Comparison of ENCODE assay signal across 19 cellular contexts in genomic region chr14:100530270-100531072, GRCh38. TPM values are rescaled to one million over a fixed set of nuclear protein-coding genes. Genes with fewer than 3 reads are reported as not detected.
DNase-seq lines count a peak whose midpoint lies in the region; ATAC-seq and TF ChIP-seq lines count a peak whose summit lies in the region.
"Had no signal": no experiment of that assay in that cellular context is flagged by ENCODE, and none has a peak within 500 bp of the region (broad histone marks: within the 10 kb centered on the region; RNA-seq: fewer than 3 reads in every experiment).

No MANE protein-coding gene starts in this region.

- DNase-seq in activated CD4-positive, alpha-beta T cell treated with anti-CD3 and anti-CD28 coated beads, Interleukin-2, amount 10 ng/mL, durations not matched to agents 24 days and 14 days = peak; percentile 52
- no peak for DNase-seq in activated CD4-positive, alpha-beta T cell treated with anti-CD3 and anti-CD28 coated beads for 36 hours
- DNase-seq in activated CD8-positive, alpha-beta memory T cell treated with anti-CD3 and anti-CD28 coated beads, Interleukin-2, amount 50 U/mL, for 48 hours = peak; percentile 43
- DNase-seq in omental fat pad (ENCODE audit: low spot score) (peak; percentile 6), DMS 273 (lab: John Stamatoyannopoulos, UW; ENCODE audit: unreplicated experiment) (no peak)
- DNase-seq: activated CD4-positive, alpha-beta T cell treated with anti-CD3 and anti-CD28 coated beads, Interleukin-2, amount 50 U/mL, for 1 hour; C1 segment of cervical spinal cord; hypothalamus; KG1; NCI-H1048; NCI-H2029 treated with DMSO at 0.1 percent for 48 hours; NCI-H524 treated with DMSO at 0.1 percent for 48 hours; OCI-M1; T-helper 9 cell had no signal

- ATAC-seq in activated CD4-positive, alpha-beta T cell treated with anti-CD3 and anti-CD28 coated beads for 36 hours = no peak
- ATAC-seq in omental fat pad (ENCODE audit: low FRiP score) (no peak), GM21576 (IDR thresholded peaks at IDR 0.05; ENCODE audit: unreplicated experiment) (no peak), GM18505 (IDR thresholded peaks at IDR 0.05; ENCODE audit: unreplicated experiment) (no peak)

- no peak overlapping the region for H3K9ac ChIP-seq in BLaER1

- POLR2A ChIA-PET in activated CD4-positive, alpha-beta T cell treated with anti-CD3 and anti-CD28 coated beads for 36 hours (lab: Charles Lee) = no interaction called here

- no peaks in the 10 kb centered on the region for H3K9me3 ChIP-seq in BLaER1
- H3K9me3 ChIP-seq: ovary had no signal

- peaks cover 14% of the 10 kb centered on the region for H3K36me3 ChIP-seq in BLaER1
- H3K36me3 ChIP-seq: ovary had no signal

- CTCF ChIA-PET in activated CD4-positive, alpha-beta T cell treated with anti-CD3 and anti-CD28 coated beads for 36 hours (lab: Charles Lee) = interaction anchor here (0.6 to 1.1 kb wide), 2 partner anchors 146 to 271 kb away, joined by 3 read pairs; no protein-coding TSS in a partner anchor

- TF ChIP-seq CTCF in omental fat pad (IDR thresholded peaks at IDR 0.05) = no peak

- H3K27ac Mint-ChIP-seq in activated CD4-positive, alpha-beta T cell treated with anti-CD3 and anti-CD28 coated beads, Interleukin-2, amount 10 ng/mL, durations not matched to agents 24 days and 14 days = no peak overlapping the region
- no peak overlapping the region for H3K27ac Mint-ChIP-seq in activated CD4-positive, alpha-beta T cell treated with anti-CD3 and anti-CD28 coated beads for 36 hours

- H4K20me1 ChIP-seq in BLaER1 = no peaks in the 10 kb centered on the region

- no peaks in the 10 kb centered on the region for H3K27me3 Mint-ChIP-seq in activated CD4-positive, alpha-beta T cell treated with anti-CD3 and anti-CD28 coated beads, Interleukin-2, amount 10 ng/mL, durations not matched to agents 24 days and 14 days
- H3K27me3 Mint-ChIP-seq in activated CD4-positive, alpha-beta T cell treated with anti-CD3 and anti-CD28 coated beads for 36 hours = no peaks in the 10 kb centered on the region

- intact Hi-C loops in activated CD4-positive, alpha-beta T cell treated with anti-CD3 and anti-CD28 coated beads, Interleukin-2, amount 10 ng/mL, durations not matched to agents 24 days and 14 days (cut with micrococcal nuclease) = no loop called here
- intact Hi-C loops in activated CD4-positive, alpha-beta T cell treated with anti-CD3 and anti-CD28 coated beads for 36 hours (cut with DNase I, micrococcal nuclease) = no loop called here

- no peak overlapping the region for H3K4me2 ChIP-seq in BLaER1

- H3K4me3 Mint-ChIP-seq in activated CD4-positive, alpha-beta T cell treated with anti-CD3 and anti-CD28 coated beads, Interleukin-2, amount 10 ng/mL, durations not matched to agents 24 days and 14 days = no peak overlapping the region
- no peak overlapping the region for H3K4me3 Mint-ChIP-seq in activated CD4-positive, alpha-beta T cell treated with anti-CD3 and anti-CD28 coated beads for 36 hours

- H3K27ac ChIP-seq in BLaER1 = peak overlapping the region; percentile 46; the same call in 1 of the 2 replicates
- H3K27ac ChIP-seq: 22Rv1, ovary had no signal

- H3K27me3 ChIP-seq in BLaER1 = peaks cover 4% of the 10 kb centered on the region; the same call in 1 of the 2 replicates
- H3K27me3 ChIP-seq: ovary had no signal

- TF ChIP-seq POLR2A in GM18505 (IDR thresholded peaks at IDR 0.05; ENCODE audit: borderline replicate concordance, extremely low read depth, insufficient read depth, insufficient read length) = no peak

- peaks cover 3% of the 10 kb centered on the region for H3K4me1 Mint-ChIP-seq in activated CD4-positive, alpha-beta T cell treated with anti-CD3 and anti-CD28 coated beads, Interleukin-2, amount 10 ng/mL, durations not matched to agents 24 days and 14 days
- H3K4me1 Mint-ChIP-seq in activated CD4-positive, alpha-beta T cell treated with anti-CD3 and anti-CD28 coated beads for 36 hours = peaks cover 4% of the 10 kb centered on the region

- no peaks in the 10 kb centered on the region for H3K36me3 Mint-ChIP-seq in activated CD4-positive, alpha-beta T cell treated with anti-CD3 and anti-CD28 coated beads, Interleukin-2, amount 10 ng/mL, durations not matched to agents 24 days and 14 days (ENCODE audit: low read depth)
- no peaks in the 10 kb centered on the region for H3K36me3 Mint-ChIP-seq in activated CD4-positive, alpha-beta T cell treated with anti-CD3 and anti-CD28 coated beads for 36 hours (ENCODE audit: low read depth)

- H3K9me3 Mint-ChIP-seq in activated CD4-positive, alpha-beta T cell treated with anti-CD3 and anti-CD28 coated beads, Interleukin-2, amount 10 ng/mL, durations not matched to agents 24 days and 14 days = no peaks in the 10 kb centered on the region
- H3K9me3 Mint-ChIP-seq in activated CD4-positive, alpha-beta T cell treated with anti-CD3 and anti-CD28 coated beads for 36 hours (ENCODE audit: low read depth) = no peaks in the 10 kb centered on the region

- H3K4me3 ChIP-seq in BLaER1 = no peak overlapping the region
- H3K4me3 ChIP-seq: ovary had no signal

- H3K4me1 ChIP-seq in BLaER1 = peaks cover 56% of the 10 kb centered on the region

RNA-seq across cellular contexts. Expression of gene BEGAIN, which starts 56.7 kb away (rescaled TPM):
- 3.0 and 4.8 TPM in 2 replicates for total RNA-seq in activated CD4-positive, alpha-beta T cell treated with anti-CD3 and anti-CD28 coated beads, Interleukin-2, amount 10 ng/mL, durations not matched to agents 24 days and 14 days
- total RNA-seq in activated CD4-positive, alpha-beta T cell treated with anti-CD3 and anti-CD28 coated beads for 36 hours = 1 to 10 TPM; 3.1 to 3.5 TPM
- total RNA-seq in omental fat pad = 1 to 10 TPM; 1.0 to 8.6 (median 1.6) TPM

Comparison
In these comparisons a context has a peak if more than half of its experiments do, and no peak if none do; other contexts are left out.
1. DNase-seq: peak in activated CD4-positive, alpha-beta T cell treated with anti-CD3 and anti-CD28 coated beads, Interleukin-2, amount 10 ng/mL, durations not matched to agents 24 days and 14 days (single experiment), activated CD8-positive, alpha-beta memory T cell treated with anti-CD3 and anti-CD28 coated beads, Interleukin-2, amount 50 U/mL, for 48 hours (single experiment) and omental fat pad (single experiment); none in activated CD4-positive, alpha-beta T cell treated with anti-CD3 and anti-CD28 coated beads for 36 hours (single experiment) and DMS 273 (single experiment).